In genomic region chr1:20500716-20501115, GRCh38 we compare ENCODE assay signal across 37 cellular contexts. TPM values are rescaled to one million over a fixed set of nuclear protein-coding genes. Genes with fewer than 3 reads are reported as not detected.
"Had no signal": no experiment of that assay in that cellular context is flagged by ENCODE, and none has a peak within 500 bp of the region (broad histone marks: within the 10 kb centered on the region; RNA-seq: fewer than 3 reads in every experiment).

No MANE protein-coding gene starts in this region.

- H3K9me3 ChIP-seq: adrenal gland had no signal

- H3K27ac Mint-ChIP-seq: activated B cell treated with CpG ODN at 0.5 μM for 24 hours; activated CD4-positive, alpha-beta memory T cell treated with anti-CD3 and anti-CD28 coated beads for 36 hours; activated CD4-positive, alpha-beta T cell treated with anti-CD3 and anti-CD28 coated beads, Interleukin-2, amount 10 ng/mL, durations not matched to agents 24 days and 14 days; activated CD8-positive, alpha-beta T cell treated with anti-CD3 and anti-CD28 coated beads for 36 hours; activated naive CD4-positive, alpha-beta T cell treated with anti-CD3 and anti-CD28 coated beads for 36 hours; activated naive CD4-positive, alpha-beta T cell treated with anti-CD3 and anti-CD28 coated beads, Interleukin-2, amount 50 U/mL, for 72 hours; activated T-cell treated with anti-CD3 and anti-CD28 coated beads, Interleukin-2, amount 50 U/mL, for 72 hours; activated T-helper 1 cell treated with anti-CD3 and anti-CD28 coated beads, Interleukin-12 subunit alpha, Interleukin-12 subunit beta, Interleukin-2, Interleukin-4 antibody, amounts not matched to agents 30 ng/mL and 10 ng/mL and 1 ng/mL, durations not matched to agents 14 hours and 24 hours and 36 hours; activated T-helper 17 cell treated with anti-CD3 and anti-CD28 coated beads, Interleukin-2, amount 50 U/mL, for 72 hours; brain; T-helper 1 cell treated with Interleukin-12 subunit alpha and Interleukin-12 subunit beta and Interleukin-4 antibody, amounts not matched to agents 30 μg/mL and 1 μg/mL, for 36 hours; T-helper 2 cell treated with Interferon-gamma antibody and Interleukin-4, amounts not matched to agents 5 μg/mL and 100 μg/mL, for 36 hours had no signal

- FAIRE-seq: bronchial epithelial cell, TTC549 had no signal

- H3K27me3 ChIP-seq: adrenal gland, cardiac muscle cell had no signal

- H3K9me3 Mint-ChIP-seq: activated B cell treated with CpG ODN at 0.5 μM for 24 hours; activated CD4-positive, alpha-beta memory T cell treated with anti-CD3 and anti-CD28 coated beads for 36 hours; activated CD4-positive, alpha-beta T cell treated with anti-CD3 and anti-CD28 coated beads, Interleukin-2, amount 10 ng/mL, durations not matched to agents 24 days and 14 days; activated CD8-positive, alpha-beta T cell treated with anti-CD3 and anti-CD28 coated beads for 36 hours; activated naive CD4-positive, alpha-beta T cell treated with anti-CD3 and anti-CD28 coated beads for 36 hours; activated naive CD4-positive, alpha-beta T cell treated with anti-CD3 and anti-CD28 coated beads, Interleukin-2, amount 50 U/mL, for 72 hours; activated T-cell treated with anti-CD3 and anti-CD28 coated beads, Interleukin-2, amount 50 U/mL, for 4 hours; activated T-cell treated with anti-CD3 and anti-CD28 coated beads, Interleukin-2, amount 50 U/mL, for 72 hours; activated T-helper 1 cell treated with anti-CD3 and anti-CD28 coated beads, Interleukin-12 subunit alpha, Interleukin-12 subunit beta, Interleukin-2, Interleukin-4 antibody, amounts not matched to agents 30 ng/mL and 10 ng/mL and 1 ng/mL, durations not matched to agents 14 hours and 24 hours and 36 hours; activated T-helper 17 cell treated with anti-CD3 and anti-CD28 coated beads, Interleukin-2, amount 50 U/mL, for 72 hours; brain; T-helper 1 cell treated with Interleukin-12 subunit alpha and Interleukin-12 subunit beta and Interleukin-4 antibody, amounts not matched to agents 30 μg/mL and 1 μg/mL, for 36 hours; T-helper 2 cell treated with Interferon-gamma antibody and Interleukin-4, amounts not matched to agents 5 μg/mL and 100 μg/mL, for 36 hours had no signal

- H3K4me3 ChIP-seq: adrenal gland, cardiac muscle cell had no signal

- H3K4me3 Mint-ChIP-seq: activated B cell treated with CpG ODN at 0.5 μM for 24 hours; activated CD4-positive, alpha-beta memory T cell treated with anti-CD3 and anti-CD28 coated beads for 36 hours; activated CD4-positive, alpha-beta T cell treated with anti-CD3 and anti-CD28 coated beads, Interleukin-2, amount 10 ng/mL, durations not matched to agents 24 days and 14 days; activated CD8-positive, alpha-beta T cell treated with anti-CD3 and anti-CD28 coated beads for 36 hours; activated naive CD4-positive, alpha-beta T cell treated with anti-CD3 and anti-CD28 coated beads for 36 hours; activated T-cell treated with anti-CD3 and anti-CD28 coated beads, Interleukin-2, amount 50 U/mL, for 4 hours; activated T-cell treated with anti-CD3 and anti-CD28 coated beads, Interleukin-2, amount 50 U/mL, for 72 hours; activated T-helper 1 cell treated with anti-CD3 and anti-CD28 coated beads, Interleukin-12 subunit alpha, Interleukin-12 subunit beta, Interleukin-2, Interleukin-4 antibody, amounts not matched to agents 30 ng/mL and 10 ng/mL and 1 ng/mL, durations not matched to agents 14 hours and 24 hours and 36 hours; activated T-helper 17 cell treated with anti-CD3 and anti-CD28 coated beads, Interleukin-2, amount 50 U/mL, for 72 hours; T-helper 1 cell treated with Interleukin-12 subunit alpha and Interleukin-12 subunit beta and Interleukin-4 antibody, amounts not matched to agents 30 μg/mL and 1 μg/mL, for 36 hours; T-helper 2 cell treated with Interferon-gamma antibody and Interleukin-4, amounts not matched to agents 5 μg/mL and 100 μg/mL, for 36 hours had no signal

- DNase-seq: activated B cell treated with CpG ODN at 0.5 μM for 24 hours; activated CD4-positive, alpha-beta memory T cell treated with anti-CD3 and anti-CD28 coated beads for 36 hours; activated CD4-positive, alpha-beta T cell treated with anti-CD3 and anti-CD28 coated beads for 4 hours; activated CD4-positive, alpha-beta T cell treated with anti-CD3 and anti-CD28 coated beads, Interleukin-2, amount 10 ng/mL, durations not matched to agents 24 days and 14 days; activated CD4-positive, alpha-beta T cell treated with anti-CD3 and anti-CD28 coated beads, Interleukin-2, amount 50 U/mL, for 1 hour; activated CD4-positive, alpha-beta T cell treated with anti-CD3 and anti-CD28 coated beads, Interleukin-2, amount 50 U/mL, for 4 hours; activated CD4-positive, CD25-positive, alpha-beta regulatory T cell treated with anti-CD3 and anti-CD28 coated beads, Interleukin-2, amount 50 U/mL, for 72 hours; activated CD8-positive, alpha-beta memory T cell treated with anti-CD3 and anti-CD28 coated beads, Interleukin-2, amount 50 U/mL, for 4 hours; activated CD8-positive, alpha-beta T cell treated with anti-CD3 and anti-CD28 coated beads for 36 hours; activated effector memory CD4-positive, alpha-beta T cell treated with anti-CD3 and anti-CD28 coated beads, Interleukin-2, amount 50 U/mL, for 16 hours; activated gamma-delta T cell treated with Interleukin-2 at 50 U/mL for 16 hours; activated naive CD4-positive, alpha-beta T cell; activated naive CD4-positive, alpha-beta T cell treated with anti-CD3 and anti-CD28 coated beads for 36 hours; activated naive CD4-positive, alpha-beta T cell treated with anti-CD3 and anti-CD28 coated beads, Interleukin-2, amount 50 U/mL, for 16 hours; activated T-cell treated with anti-CD3 and anti-CD28 coated beads for 4 hours; activated T-cell treated with anti-CD3 and anti-CD28 coated beads, Interleukin-2, amount 50 U/mL, for 1 hour; activated T-cell treated with anti-CD3 and anti-CD28 coated beads, Interleukin-2, amount 50 U/mL, for 4 hours; activated T-cell treated with anti-CD3 and anti-CD28 coated beads, Interleukin-2, amount 50 U/mL, for 72 hours; adrenal gland; amniotic stem cell; central memory CD4-positive, alpha-beta T cell; SW 1271; T-helper 1 cell; T-helper 2 cell; T-helper 9 cell had no signal

- H3K27me3 Mint-ChIP-seq: activated B cell treated with CpG ODN at 0.5 μM for 24 hours; activated CD4-positive, alpha-beta memory T cell treated with anti-CD3 and anti-CD28 coated beads for 36 hours; activated CD4-positive, alpha-beta T cell treated with anti-CD3 and anti-CD28 coated beads, Interleukin-2, amount 10 ng/mL, durations not matched to agents 24 days and 14 days; activated CD8-positive, alpha-beta T cell treated with anti-CD3 and anti-CD28 coated beads for 36 hours; activated T-helper 17 cell treated with anti-CD3 and anti-CD28 coated beads, Interleukin-2, amount 50 U/mL, for 72 hours; brain had no signal

- H3K27ac ChIP-seq: adrenal gland, cardiac muscle cell, VCaP had no signal

- ATAC-seq: activated CD8-positive, alpha-beta T cell treated with anti-CD3 and anti-CD28 coated beads for 36 hours; activated naive CD4-positive, alpha-beta T cell treated with anti-CD3 and anti-CD28 coated beads, Interleukin-2, amount 50 U/mL, for 72 hours; activated T-cell treated with anti-CD3 and anti-CD28 coated beads, Interleukin-2, amount 50 U/mL, for 4 hours; activated T-cell treated with anti-CD3 and anti-CD28 coated beads, Interleukin-2, amount 50 U/mL, for 72 hours; activated T-helper 17 cell treated with anti-CD3 and anti-CD28 coated beads, Interleukin-2, amount 50 U/mL, for 72 hours had no signal

RNA-seq across cellular contexts. Expression of gene FAM43B, which starts 51.7 kb away (rescaled TPM):
- total RNA-seq: activated B cell treated with CpG ODN at 0.5 μM for 24 hours; activated CD4-positive, alpha-beta memory T cell treated with anti-CD3 and anti-CD28 coated beads for 36 hours; activated CD4-positive, alpha-beta T cell treated with anti-CD3 and anti-CD28 coated beads, Interleukin-2, amount 10 ng/mL, durations not matched to agents 24 days and 14 days; activated CD8-positive, alpha-beta memory T cell treated with anti-CD3 and anti-CD28 coated beads for 36 hours; activated CD8-positive, alpha-beta T cell treated with anti-CD3 and anti-CD28 coated beads for 36 hours; activated naive CD4-positive, alpha-beta T cell treated with anti-CD3 and anti-CD28 coated beads for 36 hours; activated naive CD4-positive, alpha-beta T cell treated with anti-CD3 and anti-CD28 coated beads, Interleukin-2, amount 50 U/mL, for 72 hours; activated T-cell treated with anti-CD3 and anti-CD28 coated beads, Interleukin-2, amount 50 U/mL, for 72 hours; activated T-helper 1 cell treated with anti-CD3 and anti-CD28 coated beads, Interleukin-12 subunit alpha, Interleukin-12 subunit beta, Interleukin-2, Interleukin-4 antibody, amounts not matched to agents 30 ng/mL and 10 ng/mL and 1 ng/mL, durations not matched to agents 14 hours and 24 hours and 36 hours; activated T-helper 17 cell treated with anti-CD3 and anti-CD28 coated beads, Interleukin-2, amount 50 U/mL, for 72 hours; bronchial epithelial cell had no signal
- polyA plus RNA-seq: aorta had no signal
